ENCODE assay signal across 1 cellular context in genomic region chr20:36885355-36885754, GRCh38.
TF ChIP-seq lines count a peak whose summit lies in the region.

No MANE protein-coding gene starts in this region.

TF ChIP-seq in Ishikawa, 13 proteins besides CTCF, POLR2A, EP300 and RAD21 (continued from another document):
- TF ChIP-seq TCF12 (IDR thresholded peaks at IDR 0.05; ENCODE audit: low read depth) (no peak), CEBPB (IDR thresholded peaks at IDR 0.05) (no peak), FOXM1 (IDR thresholded peaks at IDR 0.05; ENCODE audit: borderline replicate concordance, low read depth) (no peak), TEAD4 (IDR thresholded peaks at IDR 0.05) (no peak), CREB1 (IDR thresholded peaks at IDR 0.05; ENCODE audit: low read depth) (no peak)
